10 cellular contexts compared by ENCODE assay signal in genomic region chr16:10870137-10870776, GRCh38. TPM values are rescaled to one million over a fixed set of nuclear protein-coding genes. Genes with fewer than 3 reads are reported as not detected.
A peak's percentile ranks its signal among the peaks of the same experiment; 100 is the strongest.
DNase-seq lines count a peak whose midpoint lies in the region; TF ChIP-seq lines count a peak whose summit lies in the region.
"Had no signal": no experiment of that assay in that cellular context is flagged by ENCODE, and none has a peak within 500 bp of the region (broad histone marks: within the 10 kb centered on the region; RNA-seq: fewer than 3 reads in every experiment).

No MANE protein-coding gene starts in this region.

- intact Hi-C loops in esophagus squamous epithelium (cut with DNase I) = no loop called here

- WGBS in suprapubic skin = 77% methylated on average over 5 of the region's 5 CpGs
- 71 to 84% methylated on average over 4 to 5 of the region's 5 CpGs for WGBS in esophagus squamous epithelium, 2 donors

- H3K36me3 ChIP-seq in suprapubic skin (no peaks in the 10 kb centered on the region), esophagus squamous epithelium (no peaks in the 10 kb centered on the region)

- H3K4me3 ChIP-seq in suprapubic skin = no peak overlapping the region
- no peak overlapping the region for H3K4me3 ChIP-seq in esophagus squamous epithelium

- peak overlapping the region; percentile 30 for H3K4me3 Mint-ChIP-seq in activated naive CD8-positive, alpha-beta T cell

- no peak for TF ChIP-seq EP300 in suprapubic skin (IDR thresholded peaks at IDR 0.05)

- H3K27me3 Mint-ChIP-seq in activated naive CD8-positive, alpha-beta T cell = peaks cover 6% of the 10 kb centered on the region

- TF ChIP-seq POLR2A in suprapubic skin (IDR thresholded peaks at IDR 0.05) (no peak), esophagus squamous epithelium (IDR thresholded peaks at IDR 0.05) (no peak)

- no peaks in the 10 kb centered on the region for H3K9me3 ChIP-seq in suprapubic skin
- no peaks in the 10 kb centered on the region for H3K9me3 ChIP-seq in esophagus squamous epithelium

- H3K4me1 Mint-ChIP-seq in activated naive CD8-positive, alpha-beta T cell (ENCODE audit: low read depth) = peaks cover 33% of the 10 kb centered on the region

- H3K27ac ChIP-seq in suprapubic skin (peak overlapping the region; percentile 39), esophagus squamous epithelium (peak overlapping the region in 2 of 4 donors; percentile 51 to 83)

- DNase-seq in activated effector memory CD4-positive, alpha-beta T cell treated with anti-CD3 and anti-CD28 coated beads, Interleukin-2, amount 50 U/mL, for 16 hours = peak; percentile 55
- no peak for DNase-seq in activated effector memory CD4-positive, alpha-beta T cell treated with Interleukin-2 at 50 U/mL for 16 hours
- DNase-seq in KBM-7 = peak; percentile 45
- DNase-seq in suprapubic skin (ENCODE audit: low spot score in 2 of 2) = no peak
- no peak for DNase-seq in esophagus squamous epithelium (lab: John Stamatoyannopoulos, UW)
- no peak for DNase-seq in NCI-H187 (lab: John Stamatoyannopoulos, UW)
- no peak for DNase-seq in germinal center (ENCODE audit: low spot score)
- DNase-seq: NCI-H446 had no signal

- no peaks in the 10 kb centered on the region for H3K36me3 Mint-ChIP-seq in activated naive CD8-positive, alpha-beta T cell

- H3K4me1 ChIP-seq in suprapubic skin (peaks cover 36% of the 10 kb centered on the region), esophagus squamous epithelium (peaks cover 13 to 52% (median 32%) of the 10 kb centered on the region in 3 donors)

- H3K27me3 ChIP-seq in suprapubic skin = no peaks in the 10 kb centered on the region
- peaks cover 0 to 14% (median 0%) of the 10 kb centered on the region in 4 donors for H3K27me3 ChIP-seq in esophagus squamous epithelium

- in situ Hi-C loops in KBM-7 (cut with MboI; ENCODE audit: low pct_unique_long_range_greater_than_20kb, low sequenced_read_pairs) = no loop called here

- H3K27ac Mint-ChIP-seq in activated naive CD8-positive, alpha-beta T cell = no peak overlapping the region

- H3K9me3 Mint-ChIP-seq in activated naive CD8-positive, alpha-beta T cell (ENCODE audit: low read depth) = no peaks in the 10 kb centered on the region

- no peak for TF ChIP-seq CTCF in suprapubic skin (IDR thresholded peaks at IDR 0.05)
- TF ChIP-seq CTCF in esophagus squamous epithelium (IDR thresholded peaks at IDR 0.05) = no peak

RNA-seq across cellular contexts. Expression of gene CIITA, which starts 6.7 kb away (rescaled TPM):
- total RNA-seq in suprapubic skin (10 to 100 TPM in 2 of 4 donors, 1 to 10 TPM in 2; 9.7 to 35.2 (median 18.5) TPM), esophagus squamous epithelium (10 to 100 TPM in 1 of 4 donors, 1 to 10 TPM in 3; 3.2 to 12.6 (median 5.7) TPM)

RNA-seq across cellular contexts. Expression of gene TVP23A, which starts 51.7 kb away (rescaled TPM):
- total RNA-seq in suprapubic skin (under 1 TPM in 1 of 4 donors, not detected in 3; 0.64 TPM), esophagus squamous epithelium (under 1 TPM in 1 of 4 donors, not detected in 3; 0.19 TPM)
- total RNA-seq: activated CD8-positive, alpha-beta memory T cell treated with anti-CD3 and anti-CD28 coated beads for 36 hours had no signal

Comparison
In these comparisons a context has a peak if more than half of its experiments do, and no peak if none do; other contexts are left out.
1. DNase-seq: peak in activated effector memory CD4-positive, alpha-beta T cell treated with anti-CD3 and anti-CD28 coated beads, Interleukin-2, amount 50 U/mL, for 16 hours (single experiment) and KBM-7 (single experiment); none in activated effector memory CD4-positive, alpha-beta T cell treated with Interleukin-2 at 50 U/mL for 16 hours (single experiment), suprapubic skin (0 of 2), esophagus squamous epithelium (single experiment), NCI-H187 (0 of 2) and germinal center (single experiment).